Comparison of ENCODE assay signal across 16 cellular contexts in genomic region chr10:107163086-107163880, GRCh38. TPM values are rescaled to one million over a fixed set of nuclear protein-coding genes. Genes with fewer than 3 reads are reported as not detected.
DNase-seq lines count a peak whose midpoint lies in the region; ATAC-seq and TF ChIP-seq lines count a peak whose summit lies in the region.
"Had no signal": no experiment of that assay in that cellular context is flagged by ENCODE, and none has a peak within 500 bp of the region (broad histone marks: within the 10 kb centered on the region; RNA-seq: fewer than 3 reads in every experiment).

No MANE protein-coding gene starts in this region.

- H3K4me3 Mint-ChIP-seq in H9: peak overlapping the region; percentile 77 to 87
- H3K4me3 Mint-ChIP-seq in activated CD4-positive, alpha-beta memory T cell treated with anti-CD3 and anti-CD28 coated beads for 36 hours: no peak overlapping the region

- H3K27ac ChIP-seq in H9 (ENCODE audit: insufficient read length, low read depth, low read length): no peak overlapping the region
- no peak overlapping the region for H3K27ac ChIP-seq in iPS DF 6.9 (ENCODE audit: low read length)
- H3K27ac ChIP-seq: BLaER1, gastrocnemius medialis, SJSA1 had no signal

- no peak overlapping the region for H3K14ac ChIP-seq in H9 (ENCODE audit: insufficient read depth, low read length)

- H3K56ac ChIP-seq in H9 (ENCODE audit: insufficient read length, low read depth, low read length): no peak overlapping the region

- H3K9me3 ChIP-seq in H9 (ENCODE audit: control insufficient read depth, low read depth, low read length) (no peaks in the 10 kb centered on the region), iPS DF 6.9 (ENCODE audit: control insufficient read depth, insufficient read depth, low read length) (no peaks in the 10 kb centered on the region)
- H3K9me3 ChIP-seq: gastrocnemius medialis, SJSA1 had no signal

- H2AFZ ChIP-seq in H9 (ENCODE audit: low read length): no peak overlapping the region

- no peak overlapping the region for H2BK120ac ChIP-seq in H9 (ENCODE audit: low read depth, low read length, poor library complexity, severe bottlenecking)

- CTCF ChIA-PET in activated CD4-positive, alpha-beta memory T cell treated with anti-CD3 and anti-CD28 coated beads for 36 hours (lab: Charles Lee): no interaction called here

- no peak for ATAC-seq in GM21723 (IDR thresholded peaks at IDR 0.05; ENCODE audit: unreplicated experiment)
- ATAC-seq: gastrocnemius medialis had no signal

- H3K4ac ChIP-seq in H9 (ENCODE audit: low read depth, low read length): no peak overlapping the region

- no peaks in the 10 kb centered on the region for H4K20me1 ChIP-seq in H9 (ENCODE audit: control insufficient read depth, insufficient read depth, insufficient read length)
- H4K20me1 ChIP-seq: BLaER1 had no signal

- no peak overlapping the region for H3K23ac ChIP-seq in H9 (ENCODE audit: insufficient read length, low read depth, low read length)

- H3K4me1 Mint-ChIP-seq in H9: peaks cover 32 to 37% of the 10 kb centered on the region in 2 experiments
- H3K4me1 Mint-ChIP-seq in activated CD4-positive, alpha-beta memory T cell treated with anti-CD3 and anti-CD28 coated beads for 36 hours (ENCODE audit: low read depth): no peaks in the 10 kb centered on the region

- no peaks in the 10 kb centered on the region for H3K79me1 ChIP-seq in H9 (ENCODE audit: insufficient read depth, low read depth, low read length, poor library complexity, severe bottlenecking)

- H3K27me3 Mint-ChIP-seq in H9 (ENCODE audit: low read depth): peaks cover 57% of the 10 kb centered on the region
- peaks cover 14% of the 10 kb centered on the region for H3K27me3 Mint-ChIP-seq in activated CD4-positive, alpha-beta memory T cell treated with anti-CD3 and anti-CD28 coated beads for 36 hours

- H2BK15ac ChIP-seq in H9 (ENCODE audit: low read depth, low read length): no peak overlapping the region

- no peaks in the 10 kb centered on the region for H3K36me3 Mint-ChIP-seq in H9 (ENCODE audit: insufficient read depth in 1 of 3, low read depth in 3 of 3)
- peaks cover 4% of the 10 kb centered on the region for H3K36me3 Mint-ChIP-seq in activated CD4-positive, alpha-beta memory T cell treated with anti-CD3 and anti-CD28 coated beads for 36 hours

- no peak overlapping the region for H3K27ac Mint-ChIP-seq in H9
- no peak overlapping the region for H3K27ac Mint-ChIP-seq in activated CD4-positive, alpha-beta memory T cell treated with anti-CD3 and anti-CD28 coated beads for 36 hours

- WGBS in H9 (ENCODE audit: extremely low coverage, insufficient read length, low lambda C conversion rate): no CpG with 5 or more reads among the region's 7 CpGs
- WGBS in iPS DF 6.9 (ENCODE audit: insufficient coverage, insufficient read length): no CpG with 5 or more reads among the region's 7 CpGs

- DNase-seq in H9 (no peak), cardiac fibroblast (ENCODE audit: low read depth in 2 of 2) (peak; percentile 1 to 4), iPS DF 6.9 (ENCODE audit: low read depth, low spot score) (no peak), pons (ENCODE audit: low spot score) (peak; percentile 24), SW480 (ENCODE audit: low spot score) (no peak), occipital lobe (lab: John Stamatoyannopoulos, UW) (no peak)
- no peak for DNase-seq in activated CD4-positive, alpha-beta memory T cell treated with anti-CD3 and anti-CD28 coated beads for 36 hours
- DNase-seq: activated CD4-positive, alpha-beta T cell treated with anti-CD3 and anti-CD28 coated beads for 4 hours; activated naive CD4-positive, alpha-beta T cell; dermis blood vessel endothelial cell; gastrocnemius medialis; NCI-H510A had no signal

- no peak overlapping the region for H2BK12ac ChIP-seq in H9 (ENCODE audit: insufficient read length, low read depth, low read length)

- no peak overlapping the region for H4K91ac ChIP-seq in H9 (ENCODE audit: insufficient read length, low read depth, low read length)

- H3K79me2 ChIP-seq in H9 (ENCODE audit: insufficient read depth, low read length): no peaks in the 10 kb centered on the region

- no peak overlapping the region for H2AK5ac ChIP-seq in H9 (ENCODE audit: insufficient read length, low read length)

- H3K9ac ChIP-seq in H9 (ENCODE audit: extremely low read depth, insufficient read length, low read length): no peak overlapping the region
- H3K9ac ChIP-seq: BLaER1 had no signal

- no peak overlapping the region for H2BK5ac ChIP-seq in H9 (ENCODE audit: insufficient read length, low read length)

- POLR2A ChIA-PET in activated CD4-positive, alpha-beta memory T cell treated with anti-CD3 and anti-CD28 coated beads for 36 hours (lab: Charles Lee): no interaction called here

- H3K4me2 ChIP-seq in H9 (ENCODE audit: insufficient read depth, insufficient read length, low read length): peak overlapping the region; percentile 90

- H3K23me2 ChIP-seq in H9 (ENCODE audit: insufficient read length, low read depth, low read length, poor library complexity, severe bottlenecking): peaks cover 10% of the 10 kb centered on the region

- intact Hi-C loops in activated CD4-positive, alpha-beta memory T cell treated with anti-CD3 and anti-CD28 coated beads for 36 hours (cut with micrococcal nuclease): no loop called here

- H3K4me3 ChIP-seq in cardiac fibroblast (replicated peaks in 1 of 2; ENCODE audit: low read depth in 2 of 2, low read length in 2 of 2): no peak overlapping the region
- peak overlapping the region; percentile 79; the same call in 1 of the 2 replicates for H3K4me3 ChIP-seq in iPS DF 6.9 (ENCODE audit: low read length)
- H3K4me3 ChIP-seq: gastrocnemius medialis, SJSA1 had no signal

- H3K27me3 ChIP-seq in H9 (ENCODE audit: insufficient read depth, low read length) (peaks cover 5% of the 10 kb centered on the region; the same call in 1 of the 2 replicates), iPS DF 6.9 (ENCODE audit: control insufficient read depth, insufficient read depth, low read length) (peaks cover 9% of the 10 kb centered on the region; the same call in 1 of the 2 replicates)

- TF ChIP-seq CTCF in H9 (conservative IDR thresholded peaks at IDR 0.05): no peak
- no peak for TF ChIP-seq CTCF in cardiac fibroblast (IDR thresholded peaks at IDR 0.05; ENCODE audit: low read depth, low read length)

- H4K5ac ChIP-seq in H9 (ENCODE audit: insufficient read length, low read depth, low read length): no peak overlapping the region

- H2BK20ac ChIP-seq in H9 (ENCODE audit: low read depth, low read length, poor library complexity, severe bottlenecking): no peak overlapping the region

- no peak overlapping the region for H3K18ac ChIP-seq in H9 (ENCODE audit: insufficient read length, low read depth, low read length)

- H3K4me1 ChIP-seq in H9 (ENCODE audit: insufficient read depth, low read length) (peaks cover 3% of the 10 kb centered on the region; the same call in 1 of the 2 replicates), iPS DF 6.9 (ENCODE audit: control insufficient read depth, insufficient read depth, low read length) (peaks cover 1% of the 10 kb centered on the region; the same call in 1 of the 2 replicates)
- H3K4me1 ChIP-seq: gastrocnemius medialis had no signal

- no peak overlapping the region for H3T11ph ChIP-seq in H9 (ENCODE audit: low read length)

- peaks cover 0 to 2% of the 10 kb centered on the region in 2 experiments; a peak in 2 of 5 replicates for H3K9me3 Mint-ChIP-seq in H9
- peaks cover 5% of the 10 kb centered on the region for H3K9me3 Mint-ChIP-seq in activated CD4-positive, alpha-beta memory T cell treated with anti-CD3 and anti-CD28 coated beads for 36 hours

- no peaks in the 10 kb centered on the region for H3K36me3 ChIP-seq in iPS DF 6.9 (ENCODE audit: control insufficient read depth, insufficient read depth, low read length)
- H3K36me3 ChIP-seq: BLaER1, gastrocnemius medialis, SJSA1 had no signal

- H4K8ac ChIP-seq in H9 (replicated peaks; ENCODE audit: insufficient read length, low read depth, low read length): no peak overlapping the region

RNA-seq across cellular contexts. Expression of gene SORCS1, which starts 1.2 kb away (rescaled TPM):
- 1.3 and 1.7 TPM in 2 replicates for total RNA-seq in H9 (2021)
- total RNA-seq in activated CD4-positive, alpha-beta memory T cell treated with anti-CD3 and anti-CD28 coated beads for 36 hours: not detected
- total RNA-seq in occipital lobe: 40.6 TPM
- total RNA-seq: dermis blood vessel endothelial cell, G401, SJSA1 had no signal

Comparison
In these comparisons a context has a peak if more than half of its experiments do, and no peak if none do; other contexts are left out.
1. DNase-seq: peak in cardiac fibroblast (2 of 2) and pons (single experiment); none in H9 (single experiment), iPS DF 6.9 (single experiment), SW480 (single experiment), activated CD4-positive, alpha-beta memory T cell treated with anti-CD3 and anti-CD28 coated beads for 36 hours (single experiment) and occipital lobe (single experiment).
2. RNA of gene SORCS1, which starts 1.2 kb away (total RNA-seq): 40.6 TPM in occipital lobe (single experiment); 1.3 to 1.7 TPM in H9 and not detected in activated CD4-positive, alpha-beta memory T cell treated with anti-CD3 and anti-CD28 coated beads for 36 hours; every median in the first group is over 10 times any median in the second.